24 cellular contexts compared by ENCODE assay signal in the genomic region with DNA sequence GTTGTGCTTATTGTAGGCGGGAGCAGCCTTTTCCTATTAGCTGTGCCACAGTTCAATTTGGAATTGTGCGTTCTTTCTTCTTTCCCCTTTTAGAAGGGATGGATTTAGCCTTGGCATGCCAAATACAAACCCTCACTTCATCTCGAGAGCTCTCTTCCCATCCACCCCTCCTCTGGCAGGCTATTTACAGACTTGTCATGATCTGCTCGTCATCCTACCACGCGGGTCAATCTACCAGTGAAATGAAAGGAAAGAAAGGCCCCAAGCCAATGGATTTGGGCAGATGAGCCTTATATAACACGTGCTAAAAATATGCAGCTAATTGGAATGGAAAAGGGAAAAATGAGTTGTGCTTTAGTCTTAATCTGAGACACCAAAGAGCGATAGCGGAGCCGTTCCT.
A peak's percentile ranks its signal among the peaks of the same experiment; 100 is the strongest.
DNase-seq lines count a peak whose midpoint lies in the region; ATAC-seq and TF ChIP-seq lines count a peak whose summit lies in the region.
"Had no signal": no experiment of that assay in that cellular context is flagged by ENCODE, and none has a peak within 500 bp of the region (broad histone marks: within the 10 kb centered on the region; RNA-seq: fewer than 3 reads in every experiment).

No MANE protein-coding gene starts in this region.

- H3K4me2 ChIP-seq in neural progenitor cell = no peak overlapping the region

- no peaks in the 10 kb centered on the region for H3K9me3 ChIP-seq in neural progenitor cell (ENCODE audit: low read depth)
- H3K9me3 ChIP-seq: ascending aorta, Caco-2, left lung had no signal

- H3K27ac ChIP-seq in neural progenitor cell = no peak overlapping the region
- H3K27ac ChIP-seq: ascending aorta, left lung had no signal

- ATAC-seq in Right ventricle myocardium superior (ENCODE audit: poor library complexity) (peak; percentile 91), naive B cell (ENCODE audit: low read depth in 2 of 2) (no peak), GM18861 (IDR thresholded peaks at IDR 0.05; ENCODE audit: unreplicated experiment) (no peak)
- no peak for ATAC-seq in stimulated activated effector memory CD8-positive, alpha-beta T cell treated with anti-CD3 and anti-CD28 coated beads, Interleukin-12 subunit alpha, Interleukin-12 subunit beta, amount 100 ng/mL, for 72 hours
- ATAC-seq: activated T-cell treated with anti-CD3 and anti-CD28 coated beads, Interleukin-2, amount 50 U/mL, for 4 hours; left lung had no signal

- DNase-seq in AG08395 (ENCODE audit: low spot score) (peak; percentile 33), anterior cingulate cortex (lab: John Stamatoyannopoulos, UW) (peak in 40 of 58 donors; percentile 17 to 85 (median 48)), Right ventricle myocardium superior (no peak), naive B cell (no peak), neural progenitor cell (ENCODE audit: low spot score) (no peak)
- DNase-seq in stimulated activated effector memory CD8-positive, alpha-beta T cell treated with anti-CD3 and anti-CD28 coated beads, Interleukin-12 subunit alpha, Interleukin-12 subunit beta, amount 100 ng/mL, for 72 hours (ENCODE audit: low spot score in 2 of 2) = no peak
- no peak for DNase-seq in stimulated activated CD4-positive, alpha-beta T cell treated with anti-CD3 and anti-CD28 coated beads, Interleukin-1b, Interleukin-23, amount 100 ng/mL, for 48 hours
- DNase-seq: 8988T; activated CD8-positive, alpha-beta memory T cell treated with anti-CD3 and anti-CD28 coated beads for 24 hours; activated naive CD4-positive, alpha-beta T cell treated with Interleukin-2 at 50 U/mL for 16 hours; activated T-cell treated with anti-CD3 and anti-CD28 coated beads, Interleukin-2, amount 50 U/mL, for 4 hours; AML-193; Caco-2; DND-41; Kasumi-1; left lung; NCI-H1694 treated with DMSO at 0.1 percent for 48 hours; NCI-H226; NCI-H82; SHP77 had no signal

- H3K79me2 ChIP-seq in neural progenitor cell (ENCODE audit: low read depth) = no peaks in the 10 kb centered on the region

- no peaks in the 10 kb centered on the region for H4K20me1 ChIP-seq in neural progenitor cell (ENCODE audit: low read depth)

- TF ChIP-seq CTCF in neural progenitor cell (IDR thresholded peaks at IDR 0.05) = no peak

- H3K27ac Mint-ChIP-seq in naive B cell = peak overlapping the region; percentile 90 to 98 (median 95)
- no peak overlapping the region for H3K27ac Mint-ChIP-seq in neural progenitor cell
- no peak overlapping the region for H3K27ac Mint-ChIP-seq in stimulated activated effector memory CD8-positive, alpha-beta T cell treated with anti-CD3 and anti-CD28 coated beads, Interleukin-12 subunit alpha, Interleukin-12 subunit beta, amount 100 ng/mL, for 72 hours
- H3K27ac Mint-ChIP-seq: type B pancreatic cell had no signal

- peaks cover 32 to 44% (median 37%) of the 10 kb centered on the region in 3 donors for H3K4me1 Mint-ChIP-seq in naive B cell
- H3K4me1 Mint-ChIP-seq in neural progenitor cell = no peaks in the 10 kb centered on the region
- H3K4me1 Mint-ChIP-seq in stimulated activated effector memory CD8-positive, alpha-beta T cell treated with anti-CD3 and anti-CD28 coated beads, Interleukin-12 subunit alpha, Interleukin-12 subunit beta, amount 100 ng/mL, for 72 hours = peaks cover 4% of the 10 kb centered on the region

- H3K4me3 ChIP-seq in neural progenitor cell = no peak overlapping the region
- H3K4me3 ChIP-seq: ascending aorta, left lung had no signal

- H3K4me3 Mint-ChIP-seq in naive B cell = peak overlapping the region in 5 of 8 donors; percentile 9 to 67 (median 33)
- H3K4me3 Mint-ChIP-seq in neural progenitor cell = no peak overlapping the region
- no peak overlapping the region for H3K4me3 Mint-ChIP-seq in stimulated activated effector memory CD8-positive, alpha-beta T cell treated with anti-CD3 and anti-CD28 coated beads, Interleukin-12 subunit alpha, Interleukin-12 subunit beta, amount 100 ng/mL, for 72 hours
- H3K4me3 Mint-ChIP-seq: activated T-cell treated with anti-CD3 and anti-CD28 coated beads, Interleukin-2, amount 50 U/mL, for 4 hours; neural crest cell; type B pancreatic cell had no signal

- H3K9me3 Mint-ChIP-seq in naive B cell (peaks cover 0 to 3% (median 0%) of the 10 kb centered on the region in 7 donors), neural progenitor cell (no peaks in the 10 kb centered on the region)
- peaks cover 2% of the 10 kb centered on the region for H3K9me3 Mint-ChIP-seq in stimulated activated effector memory CD8-positive, alpha-beta T cell treated with anti-CD3 and anti-CD28 coated beads, Interleukin-12 subunit alpha, Interleukin-12 subunit beta, amount 100 ng/mL, for 72 hours
- H3K9me3 Mint-ChIP-seq: activated T-cell treated with anti-CD3 and anti-CD28 coated beads, Interleukin-2, amount 50 U/mL, for 4 hours had no signal

- no peaks in the 10 kb centered on the region for H3K36me3 ChIP-seq in neural progenitor cell
- H3K36me3 ChIP-seq: ascending aorta, left lung had no signal

- H3K27me3 Mint-ChIP-seq in naive B cell = no peaks in the 10 kb centered on the region
- no peaks in the 10 kb centered on the region for H3K27me3 Mint-ChIP-seq in neural progenitor cell (ENCODE audit: insufficient read depth, low read depth)
- H3K27me3 Mint-ChIP-seq: type B pancreatic cell had no signal

- no peak overlapping the region for H3K9ac ChIP-seq in neural progenitor cell

- H3K36me3 Mint-ChIP-seq in naive B cell (no peaks in the 10 kb centered on the region), neural progenitor cell (peaks cover 2% of the 10 kb centered on the region)
- H3K36me3 Mint-ChIP-seq in stimulated activated effector memory CD8-positive, alpha-beta T cell treated with anti-CD3 and anti-CD28 coated beads, Interleukin-12 subunit alpha, Interleukin-12 subunit beta, amount 100 ng/mL, for 72 hours = no peaks in the 10 kb centered on the region
- H3K36me3 Mint-ChIP-seq: type B pancreatic cell had no signal

- no peak overlapping the region for H2AFZ ChIP-seq in neural progenitor cell (replicated peaks)

- no peaks in the 10 kb centered on the region for H3F3A ChIP-seq in neural progenitor cell (ENCODE audit: low read depth)

- intact Hi-C loops in Right ventricle myocardium superior (cut with DNase I) = no loop called here

- H3K4me1 ChIP-seq in neural progenitor cell = no peaks in the 10 kb centered on the region

- no peaks in the 10 kb centered on the region for H3K27me3 ChIP-seq in neural progenitor cell
- H3K27me3 ChIP-seq: ascending aorta, left lung had no signal

Comparison
In these comparisons a context has a peak if more than half of its experiments do, and no peak if none do; other contexts are left out.
1. DNase-seq: peak in AG08395 (single experiment) and anterior cingulate cortex (40 of 58); none in Right ventricle myocardium superior (single experiment), naive B cell (single experiment), neural progenitor cell (single experiment), stimulated activated effector memory CD8-positive, alpha-beta T cell treated with anti-CD3 and anti-CD28 coated beads, Interleukin-12 subunit alpha, Interleukin-12 subunit beta, amount 100 ng/mL, for 72 hours (0 of 2) and stimulated activated CD4-positive, alpha-beta T cell treated with anti-CD3 and anti-CD28 coated beads, Interleukin-1b, Interleukin-23, amount 100 ng/mL, for 48 hours (single experiment).
2. H3K27ac Mint-ChIP-seq: peak in naive B cell (6 of 6); none in neural progenitor cell (single experiment) and stimulated activated effector memory CD8-positive, alpha-beta T cell treated with anti-CD3 and anti-CD28 coated beads, Interleukin-12 subunit alpha, Interleukin-12 subunit beta, amount 100 ng/mL, for 72 hours (single experiment).
3. H3K4me3 Mint-ChIP-seq: peak in naive B cell (5 of 8); none in neural progenitor cell (single experiment) and stimulated activated effector memory CD8-positive, alpha-beta T cell treated with anti-CD3 and anti-CD28 coated beads, Interleukin-12 subunit alpha, Interleukin-12 subunit beta, amount 100 ng/mL, for 72 hours (single experiment).